Comparison of ENCODE assay signal across 8 cellular contexts in the genomic region with DNA sequence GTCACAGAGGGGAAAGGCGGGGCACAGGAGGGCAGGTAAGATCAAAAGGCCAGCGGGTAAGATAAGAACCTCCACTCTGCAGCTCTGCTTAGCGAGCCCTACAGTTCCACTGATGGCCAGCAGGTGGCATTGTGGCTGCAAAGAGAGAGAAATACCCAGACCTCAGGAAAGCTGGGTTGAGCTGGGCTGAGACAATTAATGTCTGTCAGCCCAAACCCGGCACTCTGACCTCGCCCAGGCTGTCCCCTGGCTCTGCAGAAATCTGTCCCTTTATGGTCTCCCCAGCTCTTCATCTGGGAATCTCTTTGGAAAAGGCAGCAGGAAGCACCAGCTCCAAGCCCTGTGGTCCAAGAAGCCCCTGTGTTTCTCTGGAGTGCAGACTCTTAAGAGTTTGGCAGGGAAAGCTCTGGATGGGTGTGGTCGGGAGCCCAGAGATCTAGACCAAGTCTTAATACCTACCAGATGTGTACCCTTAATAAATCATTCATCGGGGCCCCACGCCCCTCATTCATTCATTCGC. TPM values are rescaled to one million over a fixed set of nuclear protein-coding genes. Genes with fewer than 3 reads are reported as not detected.
A peak's percentile ranks its signal among the peaks of the same experiment; 100 is the strongest.
DNase-seq lines count a peak whose midpoint lies in the region; ATAC-seq and TF ChIP-seq lines count a peak whose summit lies in the region.

No MANE protein-coding gene starts in this region.

- H3K36me3 Mint-ChIP-seq in CD8-positive, alpha-beta memory T cell: peaks cover 4 to 39% (median 7%) of the 10 kb centered on the region in 3 donors
- H3K36me3 Mint-ChIP-seq in activated T-cell treated with anti-CD3 and anti-CD28 coated beads, Interleukin-2, amount 50 U/mL, for 72 hours (ENCODE audit: insufficient read depth in 2 of 2): no peaks in the 10 kb centered on the region

- no peaks in the 10 kb centered on the region for H3K9me3 Mint-ChIP-seq in CD8-positive, alpha-beta memory T cell
- H3K9me3 Mint-ChIP-seq in activated T-cell treated with anti-CD3 and anti-CD28 coated beads, Interleukin-2, amount 50 U/mL, for 72 hours: no peaks in the 10 kb centered on the region

- no peak overlapping the region for H3K4me3 ChIP-seq in CD8-positive, alpha-beta memory T cell (ENCODE audit: low read length)
- no peak overlapping the region for H3K4me3 ChIP-seq in testis

- intact Hi-C loops in testis (cut with DNase I; ENCODE audit: low total_unique reads): loop anchor here (10.0 kb wide), 1 partner anchor 110 kb away; no protein-coding TSS in a partner anchor

- no peaks in the 10 kb centered on the region for H3K9me3 ChIP-seq in CD8-positive, alpha-beta memory T cell (ENCODE audit: low read length)
- no peaks in the 10 kb centered on the region for H3K9me3 ChIP-seq in testis

- TF ChIP-seq CTCF in omental fat pad (IDR thresholded peaks at IDR 0.05) (peak in 2 of 3 donors; percentile 84 to 87), testis (IDR thresholded peaks at IDR 0.05) (peak; percentile 93 to 98 (median 96))

- H3K27ac ChIP-seq in CD8-positive, alpha-beta memory T cell (ENCODE audit: low read depth, low read length): peak overlapping the region; percentile 21
- H3K27ac ChIP-seq in testis: no peak overlapping the region

- CTCF ChIA-PET in CD8-positive, alpha-beta memory T cell (lab: Charles Lee): interaction anchor here (0.6 to 6.7 kb wide), 46 partner anchors 11 to 439 kb away, joined by 3 to 94 read pairs (median 5); a partner anchor contains a TSS

- peaks cover 32% of the 10 kb centered on the region for H3K4me1 ChIP-seq in CD8-positive, alpha-beta memory T cell (ENCODE audit: insufficient read depth, low read length)
- H3K4me1 ChIP-seq in testis: peaks cover 3% of the 10 kb centered on the region

- WGBS in testis, 2 donors: 25 to 41% methylated on average over 9 of the region's 9 CpGs

- H3K36me3 ChIP-seq in CD8-positive, alpha-beta memory T cell (ENCODE audit: insufficient read depth, low read length): no peaks in the 10 kb centered on the region
- no peaks in the 10 kb centered on the region for H3K36me3 ChIP-seq in testis (ENCODE audit: low read depth, missing control alignments)

- H3K27ac Mint-ChIP-seq in CD8-positive, alpha-beta memory T cell: peak overlapping the region; percentile 78 to 99 (median 95)
- peak overlapping the region; percentile 55 for H3K27ac Mint-ChIP-seq in activated T-cell treated with anti-CD3 and anti-CD28 coated beads, Interleukin-2, amount 50 U/mL, for 72 hours

- peak; percentile 84 to 96 (median 94) for DNase-seq in CD8-positive, alpha-beta memory T cell
- DNase-seq in HS-5 (ENCODE audit: low read depth) (peak; percentile 39), RKO (ENCODE audit: low spot score) (peak; percentile 62), fibroblast of the conjunctiva (ENCODE audit: low read depth) (peak; percentile 64), omental fat pad (ENCODE audit: low spot score) (peak; percentile 88), testis (peak; percentile 90)
- DNase-seq in activated T-cell treated with anti-CD3 and anti-CD28 coated beads, Interleukin-2, amount 50 U/mL, for 72 hours: peak; percentile 92 to 93

- no peaks in the 10 kb centered on the region for H3K27me3 ChIP-seq in CD8-positive, alpha-beta memory T cell (ENCODE audit: insufficient read depth, low read length, poor library complexity, severe bottlenecking)
- no peaks in the 10 kb centered on the region for H3K27me3 ChIP-seq in testis

- POLR2A ChIA-PET in CD8-positive, alpha-beta memory T cell (lab: Charles Lee): interaction anchor here (0.5 to 2.2 kb wide), 3 partner anchors 10 to 183 kb away, joined by 3 to 10 read pairs (median 5); a partner anchor contains a TSS

- peak overlapping the region in 5 of 7 donors; percentile 6 to 55 (median 21) for H3K4me3 Mint-ChIP-seq in CD8-positive, alpha-beta memory T cell
- peak overlapping the region in 1 of 2 donors; percentile 9 for H3K4me3 Mint-ChIP-seq in activated T-cell treated with anti-CD3 and anti-CD28 coated beads, Interleukin-2, amount 50 U/mL, for 72 hours

- peaks cover 23 to 47% (median 40%) of the 10 kb centered on the region in 3 donors for H3K4me1 Mint-ChIP-seq in CD8-positive, alpha-beta memory T cell
- H3K4me1 Mint-ChIP-seq in activated T-cell treated with anti-CD3 and anti-CD28 coated beads, Interleukin-2, amount 50 U/mL, for 72 hours (ENCODE audit: low read depth): peaks cover 35% of the 10 kb centered on the region

- ATAC-seq in GM19455 (IDR thresholded peaks at IDR 0.05; ENCODE audit: unreplicated experiment) (peak; percentile 77), omental fat pad (ENCODE audit: low FRiP score) (peak; percentile 66)
- no peak for ATAC-seq in activated T-cell treated with anti-CD3 and anti-CD28 coated beads, Interleukin-2, amount 50 U/mL, for 72 hours (replicated peaks in 1 of 2)

- H3K27me3 Mint-ChIP-seq in CD8-positive, alpha-beta memory T cell: no peaks in the 10 kb centered on the region
- H3K27me3 Mint-ChIP-seq in activated T-cell treated with anti-CD3 and anti-CD28 coated beads, Interleukin-2, amount 50 U/mL, for 72 hours (ENCODE audit: low read depth): no peaks in the 10 kb centered on the region

- no peak for TF ChIP-seq POLR2A in testis (IDR thresholded peaks at IDR 0.05)

RNA-seq across cellular contexts. Expression of a gene that starts 8.3 kb away (rescaled TPM):
- 10 to 100 TPM; 23.0 to 27.1 TPM for total RNA-seq in CD8-positive, alpha-beta memory T cell
- 9.6 TPM for polyA plus RNA-seq in CD8-positive, alpha-beta memory T cell
- total RNA-seq in activated T-cell treated with anti-CD3 and anti-CD28 coated beads, Interleukin-2, amount 50 U/mL, for 72 hours: 10 to 100 TPM; 21.7 to 27.7 TPM
- total RNA-seq in omental fat pad (100 to 1,000 TPM; 341 to 594 (median 450) TPM), testis (100 to 1,000 TPM; 163 to 260 TPM)
- 137 TPM for polyA plus RNA-seq in testis (ENCODE audit: insufficient read depth, low read depth, low replicate concordance)

RNA-seq across cellular contexts. Expression of a gene that starts 9.5 kb away (rescaled TPM):
- 10 to 100 TPM; 32.2 to 32.3 TPM for total RNA-seq in CD8-positive, alpha-beta memory T cell
- polyA plus RNA-seq in CD8-positive, alpha-beta memory T cell: 24.6 TPM
- 100 to 1,000 TPM in 1 of 2 donors, 10 to 100 TPM in 1; 82.5 to 114 TPM for total RNA-seq in activated T-cell treated with anti-CD3 and anti-CD28 coated beads, Interleukin-2, amount 50 U/mL, for 72 hours
- 10 to 100 TPM in 3 of 4 donors, 1 to 10 TPM in 1; 7.2 to 56.2 (median 31.0) TPM for total RNA-seq in omental fat pad
- total RNA-seq in testis: 1 to 10 TPM; 4.8 to 5.0 TPM
- polyA plus RNA-seq in testis (ENCODE audit: insufficient read depth, low read depth, low replicate concordance): 5.6 TPM

Comparison
In these comparisons a context has a peak if more than half of its experiments do, and no peak if none do; other contexts are left out.
1. DNase-seq: peak in every context shown above with its lines; median percentile 94 in CD8-positive, alpha-beta memory T cell; 92 in activated T-cell treated with anti-CD3 and anti-CD28 coated beads, Interleukin-2, amount 50 U/mL, for 72 hours; 90 in testis; 88 in omental fat pad; 64 in fibroblast of the conjunctiva; 62 in RKO; 39 in HS-5.
2. ATAC-seq: peak in GM19455 (single experiment) and omental fat pad (single experiment); none in activated T-cell treated with anti-CD3 and anti-CD28 coated beads, Interleukin-2, amount 50 U/mL, for 72 hours (0 of 2).
3. RNA of a gene that starts 8.3 kb away (total RNA-seq): 341 to 594 TPM in omental fat pad and 163 to 260 TPM in testis; 21.7 to 27.7 TPM in activated T-cell treated with anti-CD3 and anti-CD28 coated beads, Interleukin-2, amount 50 U/mL, for 72 hours and 23.0 to 27.1 TPM in CD8-positive, alpha-beta memory T cell; every median in the first group is over 4 times any median in the second.